Comparison of ENCODE assay signal across 2 cellular contexts in genomic region chr10:77842652-77843212, GRCh38.
A peak's percentile ranks its signal among the peaks of the same experiment; 100 is the strongest.
TF ChIP-seq lines count a peak whose summit lies in the region.

No MANE protein-coding gene starts in this region.

TF ChIP-seq in Ishikawa, 13 proteins besides CTCF, POLR2A, EP300 and RAD21 (continued from another document):
- no peak for TF ChIP-seq REST (IDR thresholded peaks at IDR 0.05; ENCODE audit: low read depth)
- no peak for TF ChIP-seq NFIC (IDR thresholded peaks at IDR 0.05)
- no peak for TF ChIP-seq MAX (IDR thresholded peaks at IDR 0.05)
- TF ChIP-seq TCF12 (IDR thresholded peaks at IDR 0.05; ENCODE audit: low read depth): no peak
TF ChIP-seq in Ishikawa: peak in this region for 1.

TF ChIP-seq in K562, 482 proteins besides CTCF, POLR2A, EP300 and RAD21:
- TF ChIP-seq ZBTB33 (CRISPR knock-in tag; IDR thresholded peaks at IDR 0.05) (no peak), ZNF232 (CRISPR knock-in tag; IDR thresholded peaks at IDR 0.05) (no peak), PHF20 (IDR thresholded peaks at IDR 0.05; ENCODE audit: partially characterized antibody) (no peak), KDM5B (IDR thresholded peaks at IDR 0.05; ENCODE audit: insufficient replicate concordance, low read depth, low read length) (no peak), SRSF9 (IDR thresholded peaks at IDR 0.05; ENCODE audit: borderline replicate concordance, low read depth, low read length) (no peak), ZNF239 (CRISPR knock-in tag; IDR thresholded peaks at IDR 0.05) (peak; percentile 93)
